In genomic region chr1:172095831-172096230, GRCh38 we compare ENCODE assay signal across 21 cellular contexts.
DNase-seq lines count a peak whose midpoint lies in the region; ATAC-seq, FAIRE-seq and TF ChIP-seq lines count a peak whose summit lies in the region.
"Had no signal": no experiment of that assay in that cellular context is flagged by ENCODE, and none has a peak within 500 bp of the region (broad histone marks: within the 10 kb centered on the region; RNA-seq: fewer than 3 reads in every experiment).

No MANE protein-coding gene starts in this region.

- peak; percentile 38 for FAIRE-seq in GM12878 (lab: Jason Lieb, UNC)
- FAIRE-seq: A549, G401.6, GM12892, GM18507, GM19239 had no signal

- ATAC-seq in GM12878: no peak
- ATAC-seq in GM18907 (IDR thresholded peaks at IDR 0.05; ENCODE audit: unreplicated experiment): no peak
- ATAC-seq: A549; CD8-positive, alpha-beta T cell had no signal

- H3K9me3 ChIP-seq in GM12878 (replicated peaks; ENCODE audit: control insufficient read depth, insufficient read depth, low read length) (peaks cover 1% of the 10 kb centered on the region; the same call in 1 of the 3 replicates), thyroid gland (no peaks in the 10 kb centered on the region)
- H3K9me3 ChIP-seq: A549; BLaER1 treated with 17β-estradiol and CSF1 and Interleukin-3, amounts not matched to agents 10 nM and 100 nM; Caco-2 had no signal

- RAD21 ChIA-PET in GM12878 (lab: Charles Lee; ENCODE audit: unreplicated experiment): interaction anchor here (1.4 kb wide), 1 partner anchor 304 kb away, joined by 7 read pairs; no protein-coding TSS in a partner anchor

- DNase-seq in HT1080 (ENCODE audit: low read depth) (peak; percentile 50), GM12878 (ENCODE audit: low read depth, low spot score) (no peak), choroid plexus epithelial cell (ENCODE audit: low read depth) (peak; percentile 41), cerebellar cortex (ENCODE audit: low spot score) (no peak), thyroid gland (no peak)
- DNase-seq: AML-193; Caco-2; Calu3; CD4-positive, alpha-beta T cell; CD8-positive, alpha-beta T cell; DMS79 treated with DMSO at 0.1 percent for 48 hours; GF-D8 had no signal

- no peaks in the 10 kb centered on the region for H3K27me3 ChIP-seq in GM12878 (replicated peaks in 1 of 2; ENCODE audit: control insufficient read depth in 2 of 2, insufficient read depth in 2 of 2, low read length in 1 of 2)
- no peaks in the 10 kb centered on the region for H3K27me3 ChIP-seq in thyroid gland
- H3K27me3 ChIP-seq: BLaER1 treated with 17β-estradiol and CSF1 and Interleukin-3, amounts not matched to agents 10 nM and 100 nM had no signal

- POLR2A ChIA-PET in GM12878 (lab: Charles Lee): interaction anchor here (1.1 kb wide), 1 partner anchor 347 kb away, joined by 3 read pairs; no protein-coding TSS in a partner anchor

- CTCF ChIA-PET in GM12878 (lab: Yijun Ruan, JAX): interaction anchor here (0.8 to 1.4 kb wide), 6 partner anchors 12 to 349 kb away, joined by 3 to 4 read pairs (median 3); no protein-coding TSS in a partner anchor

- H2AFZ ChIP-seq in GM12878 (ENCODE audit: control insufficient read depth, low read depth, low read length): no peak overlapping the region; the same call in 1 of the 2 replicates

- H3K36me3 ChIP-seq in GM12878 (ENCODE audit: control insufficient read depth in 2 of 2, insufficient read depth in 2 of 2, low read length in 1 of 2) (no peaks in the 10 kb centered on the region), thyroid gland (no peaks in the 10 kb centered on the region)
- H3K36me3 ChIP-seq: BLaER1 treated with 17β-estradiol and CSF1 and Interleukin-3, amounts not matched to agents 10 nM and 100 nM had no signal

- WGBS in GM12878 (ENCODE audit: insufficient coverage, insufficient replicate concordance, low lambda C conversion rate, missing lambda C conversion rate): 76% methylated on average over 2 of the region's 2 CpGs
- 87 to 88% methylated on average over 2 of the region's 2 CpGs for WGBS in thyroid gland, 2 donors

- H3K79me2 ChIP-seq in GM12878 (ENCODE audit: control insufficient read depth, insufficient read depth, low read length): no peaks in the 10 kb centered on the region

- no peaks in the 10 kb centered on the region for H3K4me1 ChIP-seq in GM12878 (ENCODE audit: control insufficient read depth, insufficient read depth, low read length)
- no peaks in the 10 kb centered on the region for H3K4me1 ChIP-seq in thyroid gland
- H3K4me1 ChIP-seq: A549, Caco-2 had no signal

- no peak for TF ChIP-seq CTCF in GM12878 (IDR thresholded peaks at IDR 0.05 in 2 of 3, conservative IDR thresholded peaks at IDR 0.05 in 1 of 3; ENCODE audit: control insufficient read depth in 2 of 3, extremely low read depth in 1 of 3, insufficient read depth in 1 of 3, low read depth in 3 of 3, low read length in 3 of 3)
- no peak for TF ChIP-seq CTCF in choroid plexus epithelial cell (conservative IDR thresholded peaks at IDR 0.05; ENCODE audit: low read depth, low read length)
- no peak for TF ChIP-seq CTCF in thyroid gland (IDR thresholded peaks at IDR 0.05)

- TF ChIP-seq RAD21 in GM12878 (IDR thresholded peaks at IDR 0.05; ENCODE audit: insufficient read depth, low read depth, low read length): no peak

- in situ Hi-C loops in GM12878 (cut with MboI): no loop called here

- no peak overlapping the region for H3K27ac ChIP-seq in GM12878 (ENCODE audit: control insufficient read depth, insufficient read depth)
- no peak overlapping the region for H3K27ac ChIP-seq in thyroid gland
- H3K27ac ChIP-seq: 22Rv1; A549; BLaER1 treated with 17β-estradiol and CSF1 and Interleukin-3, amounts not matched to agents 10 nM and 100 nM; C4-2B had no signal

- TF ChIP-seq POLR2A in GM12878 (IDR thresholded peaks at IDR 0.05; ENCODE audit: low read depth, low read length): no peak
- TF ChIP-seq POLR2A in thyroid gland (IDR thresholded peaks at IDR 0.05): no peak

- intact Hi-C loops in GM12878 (cut with micrococcal nuclease; ENCODE audit: unreplicated experiment) (loop anchor here (10.0 kb wide), 1 partner anchor 179 kb away; no protein-coding TSS in a partner anchor), thyroid gland (cut with DNase I) (no loop called here)

- H3K9ac ChIP-seq in GM12878 (ENCODE audit: control insufficient read depth, insufficient read depth, low read length): no peak overlapping the region
- H3K9ac ChIP-seq: BLaER1 treated with 17β-estradiol and CSF1 and Interleukin-3, amounts not matched to agents 10 nM and 100 nM had no signal

- H3K4me3 ChIP-seq in GM12878: no peak overlapping the region
- H3K4me3 ChIP-seq in choroid plexus epithelial cell (ENCODE audit: low read depth, low read length): no peak overlapping the region
- H3K4me3 ChIP-seq in thyroid gland (replicated peaks in 1 of 3): no peak overlapping the region
- H3K4me3 ChIP-seq: A549; BLaER1 treated with 17β-estradiol and CSF1 and Interleukin-3, amounts not matched to agents 10 nM and 100 nM had no signal

- SMC1A ChIA-PET in GM12878 (lab: Charles Lee; ENCODE audit: uncharacterized antibody, unreplicated experiment): interaction anchor here (0.6 to 1.4 kb wide), 4 partner anchors 29 to 93 kb away, joined by 3 read pairs; no protein-coding TSS in a partner anchor

- no peak overlapping the region for H3K4me2 ChIP-seq in GM12878 (ENCODE audit: control insufficient read depth, insufficient read depth)
- H3K4me2 ChIP-seq: A549 had no signal

- no TSS peak for BruUV-seq in GM12878 (replicated peaks; lab: Mats Ljungman, UMichigan)

- no peaks in the 10 kb centered on the region for H4K20me1 ChIP-seq in GM12878 (ENCODE audit: control insufficient read depth, insufficient read depth)
- H4K20me1 ChIP-seq: BLaER1 treated with 17β-estradiol and CSF1 and Interleukin-3, amounts not matched to agents 10 nM and 100 nM had no signal

- TF ChIP-seq EP300 in GM12878 (IDR thresholded peaks at IDR 0.05; ENCODE audit: borderline replicate concordance in 1 of 2, control insufficient read depth in 1 of 2, low read depth in 2 of 2, low read length in 2 of 2): no peak

TF ChIP-seq in GM12878, 131 proteins besides CTCF, POLR2A, EP300 and RAD21 (continues in another document):
- no peak for TF ChIP-seq NKRF (conservative IDR thresholded peaks at IDR 0.05)
- no peak for TF ChIP-seq E4F1 (IDR thresholded peaks at IDR 0.05; ENCODE audit: borderline replicate concordance, partially characterized antibody)
- no peak for TF ChIP-seq BMI1 (IDR thresholded peaks at IDR 0.05; ENCODE audit: borderline replicate concordance)
- TF ChIP-seq GABPA (IDR thresholded peaks at IDR 0.05; ENCODE audit: low read depth): no peak
- no peak for TF ChIP-seq ZBED1 (IDR thresholded peaks at IDR 0.05; ENCODE audit: borderline replicate concordance)
- no peak for TF ChIP-seq USF2 (IDR thresholded peaks at IDR 0.05; ENCODE audit: borderline replicate concordance, low read depth, low read length)
- TF ChIP-seq RFX5 (IDR thresholded peaks at IDR 0.05; ENCODE audit: low read depth, low read length): no peak
- TF ChIP-seq EED (IDR thresholded peaks at IDR 0.05; ENCODE audit: low read depth): no peak

Comparison
In these comparisons a context has a peak if more than half of its experiments do, and no peak if none do; other contexts are left out.
1. DNase-seq: peak in HT1080 (single experiment) and choroid plexus epithelial cell (single experiment); none in GM12878 (single experiment), cerebellar cortex (single experiment) and thyroid gland (0 of 2).